In genomic region chr22:39622881-39623367, GRCh38 we compare ENCODE assay signal across 8 cellular contexts. TPM values are rescaled to one million over a fixed set of nuclear protein-coding genes. Genes with fewer than 3 reads are reported as not detected.
DNase-seq lines count a peak whose midpoint lies in the region; ATAC-seq, FAIRE-seq and TF ChIP-seq lines count a peak whose summit lies in the region.

No MANE protein-coding gene starts in this region.

- no peaks in the 10 kb centered on the region for H3K9me3 ChIP-seq in kidney (ENCODE audit: control insufficient read depth in 1 of 2, low read length in 2 of 2)

- POLR2A ChIA-PET in T-cell (lab: Charles Lee): no interaction called here

- H3K27ac ChIP-seq in kidney (ENCODE audit: low read depth in 2 of 2, low read length in 2 of 2): no peak overlapping the region

- DNase-seq in GM20000 (ENCODE audit: low spot score) (peak; percentile 71), T-cell (peak; percentile 18 to 75 (median 60)), kidney (peak; percentile 75), cortex of kidney (lab: John Stamatoyannopoulos, UW) (no peak), NCI-H1436 treated with DMSO at 0.1 percent for 48 hours (lab: John Stamatoyannopoulos, UW) (no peak)
- DNase-seq in activated naive CD8-positive, alpha-beta T cell treated with anti-CD3 and anti-CD28 coated beads, Interleukin-2, amount 50 U/mL, for 24 hours: peak; percentile 77
- peak; percentile 41 to 66 (median 46) for DNase-seq in stimulated activated CD4-positive, alpha-beta T cell treated with anti-CD3 and anti-CD28 coated beads, TNF-alpha, amount 100 ng/mL, for 24 hours (ENCODE audit: low read depth in 3 of 3)

- no peaks in the 10 kb centered on the region for H3K36me3 ChIP-seq in kidney (ENCODE audit: control insufficient read depth in 1 of 2, insufficient read depth in 2 of 2, low read length in 2 of 2)

- intact Hi-C loops in kidney (cut with DNase I): no loop called here

- H3K4me1 ChIP-seq in kidney (ENCODE audit: control insufficient read depth in 1 of 2, insufficient read depth in 1 of 2, low read depth in 1 of 2, low read length in 2 of 2): no peaks in the 10 kb centered on the region

- no peak overlapping the region for H3K27ac Mint-ChIP-seq in T-cell
- H3K27ac Mint-ChIP-seq in activated naive CD8-positive, alpha-beta T cell treated with anti-CD3 and anti-CD28 coated beads, Interleukin-2, amount 50 U/mL, for 24 hours: no peak overlapping the region

- H3K36me3 Mint-ChIP-seq in T-cell: no peaks in the 10 kb centered on the region
- no peaks in the 10 kb centered on the region for H3K36me3 Mint-ChIP-seq in activated naive CD8-positive, alpha-beta T cell treated with anti-CD3 and anti-CD28 coated beads, Interleukin-2, amount 50 U/mL, for 24 hours (ENCODE audit: low read depth)

- no peak overlapping the region for H3K4me3 ChIP-seq in kidney (ENCODE audit: low read length in 2 of 2)

- FAIRE-seq in kidney (lab: Jason Lieb, UNC): no peak

- no peaks in the 10 kb centered on the region for H3K9me3 Mint-ChIP-seq in T-cell
- H3K9me3 Mint-ChIP-seq in activated naive CD8-positive, alpha-beta T cell treated with anti-CD3 and anti-CD28 coated beads, Interleukin-2, amount 50 U/mL, for 24 hours: no peaks in the 10 kb centered on the region

- TF ChIP-seq CTCF in GM20000 (IDR thresholded peaks at IDR 0.05; ENCODE audit: extremely low read depth, missing control alignments) (peak; percentile 48), kidney (IDR thresholded peaks at IDR 0.05; ENCODE audit: borderline replicate concordance, extremely low read depth, insufficient read depth) (peak; percentile 50)

- peaks cover 1 to 7% (median 7%) of the 10 kb centered on the region in 3 donors for H3K4me1 Mint-ChIP-seq in T-cell
- H3K4me1 Mint-ChIP-seq in activated naive CD8-positive, alpha-beta T cell treated with anti-CD3 and anti-CD28 coated beads, Interleukin-2, amount 50 U/mL, for 24 hours: peaks cover 8% of the 10 kb centered on the region

- ATAC-seq in T-cell (replicated peaks in 1 of 4) (peak; percentile 64 to 79 (median 66)), GM18498 (IDR thresholded peaks at IDR 0.05; ENCODE audit: unreplicated experiment) (no peak)
- peak; percentile 38 for ATAC-seq in activated naive CD8-positive, alpha-beta T cell treated with anti-CD3 and anti-CD28 coated beads, Interleukin-2, amount 50 U/mL, for 24 hours

- no peak overlapping the region for H3K4me3 Mint-ChIP-seq in T-cell
- H3K4me3 Mint-ChIP-seq in activated naive CD8-positive, alpha-beta T cell treated with anti-CD3 and anti-CD28 coated beads, Interleukin-2, amount 50 U/mL, for 24 hours: no peak overlapping the region

- no peak overlapping the region for H3K9ac ChIP-seq in kidney (ENCODE audit: low read length in 2 of 2)

- H3K27me3 Mint-ChIP-seq in T-cell: peaks cover 6 to 13% of the 10 kb centered on the region in 2 donors
- H3K27me3 Mint-ChIP-seq in activated naive CD8-positive, alpha-beta T cell treated with anti-CD3 and anti-CD28 coated beads, Interleukin-2, amount 50 U/mL, for 24 hours: peaks cover 20% of the 10 kb centered on the region

- CTCF ChIA-PET in T-cell (lab: Charles Lee): interaction anchor here in 1 of 2 donors (1.2 kb wide), 1 partner anchor 400 kb away, joined by 7 read pairs; no protein-coding TSS in a partner anchor

RNA-seq across cellular contexts. Expression of gene CACNA1I, which starts 52.4 kb away (rescaled TPM):
- 10 to 100 TPM; 16.1 to 32.9 (median 28.8) TPM for total RNA-seq in T-cell
- total RNA-seq in kidney: 0.63 TPM
- polyA plus RNA-seq in kidney (ENCODE audit: insufficient read depth, low read depth, low replicate concordance): not detected

Comparison
In these comparisons a context has a peak if more than half of its experiments do, and no peak if none do; other contexts are left out.
1. DNase-seq: peak in GM20000 (single experiment), T-cell (34 of 34), activated naive CD8-positive, alpha-beta T cell treated with anti-CD3 and anti-CD28 coated beads, Interleukin-2, amount 50 U/mL, for 24 hours (single experiment), kidney (single experiment) and stimulated activated CD4-positive, alpha-beta T cell treated with anti-CD3 and anti-CD28 coated beads, TNF-alpha, amount 100 ng/mL, for 24 hours (3 of 3); none in cortex of kidney (single experiment) and NCI-H1436 treated with DMSO at 0.1 percent for 48 hours (single experiment).
2. RNA of gene CACNA1I, which starts 52.4 kb away (total RNA-seq): 16.1 to 32.9 TPM in T-cell; 0.63 TPM in kidney (single experiment); every median in the first group is over 10 times any median in the second.